Comparison of ENCODE assay signal across 16 cellular contexts in genomic region chr14:106823552-106823951, GRCh38.
DNase-seq lines count a peak whose midpoint lies in the region; ATAC-seq and TF ChIP-seq lines count a peak whose summit lies in the region.
"Had no signal": no experiment of that assay in that cellular context is flagged by ENCODE, and none has a peak within 500 bp of the region (broad histone marks: within the 10 kb centered on the region; RNA-seq: fewer than 3 reads in every experiment).

No MANE protein-coding gene starts in this region.

- H3K4me3 ChIP-seq in GM12865 (ENCODE audit: low read depth, low read length) (peak overlapping the region; percentile 72), OCI-LY3 (ENCODE audit: low read length) (peak overlapping the region; percentile 36; the same call in 1 of the 2 replicates), esophagus muscularis mucosa (no peak overlapping the region), upper lobe of right lung (no peak overlapping the region)
- H3K4me3 ChIP-seq: BLaER1, GM23248, HAP-1 had no signal

- no peak for TF ChIP-seq CTCF in GM12865 (IDR thresholded peaks at IDR 0.05; ENCODE audit: insufficient read depth, low read depth, low read length, missing control alignments)
- no peak for TF ChIP-seq CTCF in OCI-LY3 (IDR thresholded peaks at IDR 0.05; ENCODE audit: low read depth, low read length)
- TF ChIP-seq CTCF in esophagus muscularis mucosa (IDR thresholded peaks at IDR 0.05): no peak
- no peak for TF ChIP-seq CTCF in upper lobe of right lung (IDR thresholded peaks at IDR 0.05)

- TF ChIP-seq POLR2A in esophagus muscularis mucosa (IDR thresholded peaks at IDR 0.05; ENCODE audit: low read depth): no peak

- peak; percentile 59 for DNase-seq in GM12865 (ENCODE audit: low read depth)
- DNase-seq in esophagus muscularis mucosa (ENCODE audit: extremely low spot score): peak; percentile 45
- DNase-seq in upper lobe of right lung: no peak
- DNase-seq in stimulated activated CD4-positive, alpha-beta T cell treated with anti-CD3 and anti-CD28 coated beads, Interleukin-4, amount 100 ng/mL, for 4 hours: no peak
- no peak for DNase-seq in activated effector memory CD4-positive, alpha-beta T cell treated with anti-CD3 and anti-CD28 coated beads, Interleukin-2, amount 50 U/mL, for 16 hours
- DNase-seq: 8988T; CD4-positive, alpha-beta memory T cell; DMS153; DMS79; GF-D8; GM23248; IMR-90 had no signal

- H3K9me3 ChIP-seq in OCI-LY3 (ENCODE audit: insufficient read depth, low read length) (no peaks in the 10 kb centered on the region), esophagus muscularis mucosa (no peaks in the 10 kb centered on the region), upper lobe of right lung (no peaks in the 10 kb centered on the region)
- H3K9me3 ChIP-seq: BLaER1, HAP-1 had no signal

- peak overlapping the region; percentile 78 for H2AFZ ChIP-seq in OCI-LY3 (ENCODE audit: low read depth, low read length)
- H2AFZ ChIP-seq: GM23248 had no signal

- peak overlapping the region; percentile 62 for H3K4me2 ChIP-seq in OCI-LY3 (ENCODE audit: low read length)
- H3K4me2 ChIP-seq: BLaER1 had no signal

- H3K27ac ChIP-seq in OCI-LY3 (ENCODE audit: low read length) (no peak overlapping the region), esophagus muscularis mucosa (replicated peaks in 1 of 4) (no peak overlapping the region), upper lobe of right lung (no peak overlapping the region)
- H3K27ac ChIP-seq: BLaER1, GM23248 had no signal

- no peak for TF ChIP-seq EP300 in esophagus muscularis mucosa (IDR thresholded peaks at IDR 0.05)

- WGBS in esophagus muscularis mucosa: 79% methylated on average over 5 of the region's 7 CpGs

- ATAC-seq in upper lobe of right lung (peak; percentile 71), HG02759 (IDR thresholded peaks at IDR 0.05; ENCODE audit: unreplicated experiment) (no peak)

- peaks cover 11% of the 10 kb centered on the region for H3K27me3 ChIP-seq in OCI-LY3 (ENCODE audit: low read depth, low read length)
- peaks cover 0 to 6% (median 0%) of the 10 kb centered on the region in 4 donors for H3K27me3 ChIP-seq in esophagus muscularis mucosa
- H3K27me3 ChIP-seq in upper lobe of right lung: no peaks in the 10 kb centered on the region
- H3K27me3 ChIP-seq: BLaER1 had no signal

- H3K9ac ChIP-seq in OCI-LY3 (ENCODE audit: low read length): no peak overlapping the region
- H3K9ac ChIP-seq: BLaER1, GM23248 had no signal

- intact Hi-C loops in esophagus muscularis mucosa (cut with DNase I): no loop called here
- intact Hi-C loops in upper lobe of right lung (cut with DNase I): no loop called here

- no peaks in the 10 kb centered on the region for H3K79me2 ChIP-seq in OCI-LY3 (ENCODE audit: low read length)

- peaks cover 28% of the 10 kb centered on the region for H3K4me1 ChIP-seq in OCI-LY3 (ENCODE audit: low read length)
- no peaks in the 10 kb centered on the region for H3K4me1 ChIP-seq in esophagus muscularis mucosa
- no peaks in the 10 kb centered on the region for H3K4me1 ChIP-seq in upper lobe of right lung
- H3K4me1 ChIP-seq: HAP-1 had no signal

- H3K36me3 ChIP-seq in OCI-LY3 (replicated peaks; ENCODE audit: low read depth, low read length) (no peaks in the 10 kb centered on the region), esophagus muscularis mucosa (no peaks in the 10 kb centered on the region), upper lobe of right lung (no peaks in the 10 kb centered on the region)
- H3K36me3 ChIP-seq: BLaER1, HAP-1 had no signal

- no peaks in the 10 kb centered on the region for H4K20me1 ChIP-seq in OCI-LY3 (ENCODE audit: insufficient read depth, low read length)
- H4K20me1 ChIP-seq: BLaER1 had no signal

Comparison
In these comparisons a context has a peak if more than half of its experiments do, and no peak if none do; other contexts are left out.
1. DNase-seq: peak in GM12865 (single experiment) and esophagus muscularis mucosa (single experiment); none in upper lobe of right lung (single experiment), stimulated activated CD4-positive, alpha-beta T cell treated with anti-CD3 and anti-CD28 coated beads, Interleukin-4, amount 100 ng/mL, for 4 hours (0 of 2) and activated effector memory CD4-positive, alpha-beta T cell treated with anti-CD3 and anti-CD28 coated beads, Interleukin-2, amount 50 U/mL, for 16 hours (single experiment).
2. H3K4me3 ChIP-seq: peak in GM12865 (single experiment) and OCI-LY3 (single experiment); none in esophagus muscularis mucosa (0 of 4) and upper lobe of right lung (single experiment).